ENCODE assay signal across 9 cellular contexts in genomic region chr2:37350034-37350433, GRCh38. TPM values are rescaled to one million over a fixed set of nuclear protein-coding genes. Genes with fewer than 3 reads are reported as not detected.
A peak's percentile ranks its signal among the peaks of the same experiment; 100 is the strongest.
DNase-seq lines count a peak whose midpoint lies in the region; ATAC-seq and TF ChIP-seq lines count a peak whose summit lies in the region.
"Had no signal": no experiment of that assay in that cellular context is flagged by ENCODE, and none has a peak within 500 bp of the region (broad histone marks: within the 10 kb centered on the region; RNA-seq: fewer than 3 reads in every experiment).

No MANE protein-coding gene starts in this region.

- peaks cover 10% of the 10 kb centered on the region for H3K4me1 ChIP-seq in colonic mucosa

- no peaks in the 10 kb centered on the region for H3K36me3 ChIP-seq in colonic mucosa

- in situ Hi-C loops in ACHN (cut with HindIII; ENCODE audit: low pct_ligation_motif_present, low pct_unique_long_range_greater_than_20kb, low sequenced_read_pairs), result no loop called here

- no peaks in the 10 kb centered on the region for H3K9me3 ChIP-seq in colonic mucosa

- no peak overlapping the region for H3K9ac ChIP-seq in colonic mucosa (ENCODE audit: low read depth in 2 of 2, low read length in 2 of 2)

- no peaks in the 10 kb centered on the region for H3K27me3 ChIP-seq in colonic mucosa

- intact Hi-C loops in colonic mucosa (cut with DNase I), result no loop called here

- DNase-seq in ACHN, result peak; percentile 92
- peak; percentile 43 for DNase-seq in NCI-H1105 (lab: John Stamatoyannopoulos, UW)
- DNase-seq in colonic mucosa, result peak; percentile 25
- DNase-seq in stimulated activated CD4-positive, alpha-beta T cell treated with anti-CD3 and anti-CD28 coated beads, Interleukin-12 subunit alpha, Interleukin-12 subunit beta, amount 100 ng/mL, for 4 hours, result no peak
- no peak for DNase-seq in COLO829 (ENCODE audit: low spot score)
- DNase-seq: foreskin melanocyte had no signal

- no peak overlapping the region for H3K4me3 ChIP-seq in colonic mucosa

- ATAC-seq in GM21423 (IDR thresholded peaks at IDR 0.05; ENCODE audit: unreplicated experiment) (peak; percentile 80), GM19324 (IDR thresholded peaks at IDR 0.05; ENCODE audit: low FRiP score, unreplicated experiment) (no peak), GM19328 (IDR thresholded peaks at IDR 0.05; ENCODE audit: unreplicated experiment) (no peak)

- no peak overlapping the region for H3K27ac ChIP-seq in colonic mucosa

- TF ChIP-seq CTCF in colonic mucosa (IDR thresholded peaks at IDR 0.05), result no peak

RNA-seq across cellular contexts. Expression of gene QPCT, which starts 5.6 kb away (rescaled TPM):
- total RNA-seq in colonic mucosa, result 10 to 100 TPM in 1 of 2 donors, 1 to 10 TPM in 1; 5.3 to 10.7 TPM

RNA-seq across cellular contexts. Expression of gene PRKD3, which starts 25.4 kb away (rescaled TPM):
- total RNA-seq in colonic mucosa, result 10 to 100 TPM; 21.1 to 28.7 TPM

Comparison
In these comparisons a context has a peak if more than half of its experiments do, and no peak if none do; other contexts are left out.
1. DNase-seq: peak in ACHN (single experiment), NCI-H1105 (single experiment) and colonic mucosa (single experiment); none in stimulated activated CD4-positive, alpha-beta T cell treated with anti-CD3 and anti-CD28 coated beads, Interleukin-12 subunit alpha, Interleukin-12 subunit beta, amount 100 ng/mL, for 4 hours (single experiment) and COLO829 (single experiment).